24 cellular contexts compared by ENCODE assay signal in genomic region chr20:40766790-40767529, GRCh38.
A peak's percentile ranks its signal among the peaks of the same experiment; 100 is the strongest.
DNase-seq lines count a peak whose midpoint lies in the region; ATAC-seq and TF ChIP-seq lines count a peak whose summit lies in the region.
"Had no signal": no experiment of that assay in that cellular context is flagged by ENCODE, and none has a peak within 500 bp of the region (broad histone marks: within the 10 kb centered on the region; RNA-seq: fewer than 3 reads in every experiment).

No MANE protein-coding gene starts in this region.

- no peak overlapping the region for H3K4me3 Mint-ChIP-seq in activated CD8-positive, alpha-beta T cell treated with anti-CD3 and anti-CD28 coated beads, Interleukin-2, amount 10 ng/mL, durations not matched to agents 7 days and 5 days
- no peak overlapping the region for H3K4me3 Mint-ChIP-seq in activated CD8-positive, alpha-beta T cell treated with anti-CD3 and anti-CD28 coated beads for 36 hours
- H3K4me3 Mint-ChIP-seq in neural crest cell, result no peak overlapping the region
- H3K4me3 Mint-ChIP-seq: CD8-positive, alpha-beta T cell; T-cell had no signal

- H3K4me3 ChIP-seq in coronary artery, result no peak overlapping the region
- H3K4me3 ChIP-seq: GM12878 had no signal

- no peak for ATAC-seq in activated CD8-positive, alpha-beta T cell treated with anti-CD3 and anti-CD28 coated beads, Interleukin-2, amount 10 ng/mL, durations not matched to agents 7 days and 5 days
- no peak for ATAC-seq in activated CD8-positive, alpha-beta T cell treated with anti-CD3 and anti-CD28 coated beads for 36 hours
- ATAC-seq in GM18868 (IDR thresholded peaks at IDR 0.05; ENCODE audit: unreplicated experiment) (no peak), GM21786 (IDR thresholded peaks at IDR 0.05; ENCODE audit: unreplicated experiment) (no peak)
- ATAC-seq: CD8-positive, alpha-beta T cell; GM12878; T-cell had no signal

- POLR2A ChIA-PET in activated CD8-positive, alpha-beta T cell treated with anti-CD3 and anti-CD28 coated beads, Interleukin-2, amount 10 ng/mL, durations not matched to agents 7 days and 5 days (lab: Charles Lee), result no interaction called here
- POLR2A ChIA-PET in activated CD8-positive, alpha-beta T cell treated with anti-CD3 and anti-CD28 coated beads for 36 hours (lab: Charles Lee), result no interaction called here

- no peaks in the 10 kb centered on the region for H3K9me3 Mint-ChIP-seq in activated CD8-positive, alpha-beta T cell treated with anti-CD3 and anti-CD28 coated beads, Interleukin-2, amount 10 ng/mL, durations not matched to agents 7 days and 5 days (ENCODE audit: insufficient read depth)
- no peaks in the 10 kb centered on the region for H3K9me3 Mint-ChIP-seq in activated CD8-positive, alpha-beta T cell treated with anti-CD3 and anti-CD28 coated beads for 36 hours
- no peaks in the 10 kb centered on the region for H3K9me3 Mint-ChIP-seq in neural crest cell
- H3K9me3 Mint-ChIP-seq: CD8-positive, alpha-beta T cell; T-cell had no signal

- H3K36me3 Mint-ChIP-seq in activated CD8-positive, alpha-beta T cell treated with anti-CD3 and anti-CD28 coated beads, Interleukin-2, amount 10 ng/mL, durations not matched to agents 7 days and 5 days (ENCODE audit: low read depth), result no peaks in the 10 kb centered on the region
- no peaks in the 10 kb centered on the region for H3K36me3 Mint-ChIP-seq in activated CD8-positive, alpha-beta T cell treated with anti-CD3 and anti-CD28 coated beads for 36 hours (ENCODE audit: low read depth)
- H3K36me3 Mint-ChIP-seq in neural crest cell (ENCODE audit: low read depth), result no peaks in the 10 kb centered on the region
- H3K36me3 Mint-ChIP-seq: CD8-positive, alpha-beta T cell; T-cell had no signal

- no peaks in the 10 kb centered on the region for H3K4me1 Mint-ChIP-seq in activated CD8-positive, alpha-beta T cell treated with anti-CD3 and anti-CD28 coated beads, Interleukin-2, amount 10 ng/mL, durations not matched to agents 7 days and 5 days (ENCODE audit: low read depth)
- no peaks in the 10 kb centered on the region for H3K4me1 Mint-ChIP-seq in activated CD8-positive, alpha-beta T cell treated with anti-CD3 and anti-CD28 coated beads for 36 hours (ENCODE audit: low read depth)
- no peaks in the 10 kb centered on the region for H3K4me1 Mint-ChIP-seq in neural crest cell
- H3K4me1 Mint-ChIP-seq: T-cell had no signal

- H3K27me3 Mint-ChIP-seq in activated CD8-positive, alpha-beta T cell treated with anti-CD3 and anti-CD28 coated beads, Interleukin-2, amount 10 ng/mL, durations not matched to agents 7 days and 5 days (ENCODE audit: low read depth), result peaks cover 15% of the 10 kb centered on the region
- peaks cover 7% of the 10 kb centered on the region for H3K27me3 Mint-ChIP-seq in activated CD8-positive, alpha-beta T cell treated with anti-CD3 and anti-CD28 coated beads for 36 hours
- no peaks in the 10 kb centered on the region for H3K27me3 Mint-ChIP-seq in neural crest cell (ENCODE audit: low read depth)

- CTCF ChIA-PET in activated CD8-positive, alpha-beta T cell treated with anti-CD3 and anti-CD28 coated beads, Interleukin-2, amount 10 ng/mL, durations not matched to agents 7 days and 5 days (lab: Charles Lee), result interaction anchor here (2.3 kb wide), 1 partner anchor 25 kb away, joined by 7 read pairs; no protein-coding TSS in a partner anchor
- CTCF ChIA-PET in activated CD8-positive, alpha-beta T cell treated with anti-CD3 and anti-CD28 coated beads for 36 hours (lab: Charles Lee), result no interaction called here

- peak overlapping the region; percentile 31 for H3K27ac Mint-ChIP-seq in activated CD8-positive, alpha-beta T cell treated with anti-CD3 and anti-CD28 coated beads, Interleukin-2, amount 10 ng/mL, durations not matched to agents 7 days and 5 days
- no peak overlapping the region for H3K27ac Mint-ChIP-seq in activated CD8-positive, alpha-beta T cell treated with anti-CD3 and anti-CD28 coated beads for 36 hours
- H3K27ac Mint-ChIP-seq in neural crest cell (ENCODE audit: unreplicated experiment), result peak overlapping the region; percentile 93
- H3K27ac Mint-ChIP-seq: CD8-positive, alpha-beta T cell; T-cell had no signal

- no peak overlapping the region for H3K27ac ChIP-seq in coronary artery

- no peak for TF ChIP-seq CTCF in activated CD8-positive, alpha-beta T cell treated with anti-CD3 and anti-CD28 coated beads for 36 hours (IDR thresholded peaks at IDR 0.05)
- TF ChIP-seq CTCF in coronary artery (IDR thresholded peaks at IDR 0.05), result no peak
- TF ChIP-seq CTCF in neural crest cell (conservative IDR thresholded peaks at IDR 0.05), result no peak

- intact Hi-C loops in activated CD8-positive, alpha-beta T cell treated with anti-CD3 and anti-CD28 coated beads for 36 hours (cut with micrococcal nuclease), result no loop called here

- DNase-seq in activated CD8-positive, alpha-beta T cell treated with anti-CD3 and anti-CD28 coated beads, Interleukin-2, amount 10 ng/mL, durations not matched to agents 7 days and 5 days, result no peak
- DNase-seq in activated CD8-positive, alpha-beta T cell treated with anti-CD3 and anti-CD28 coated beads for 36 hours, result no peak
- DNase-seq in NCI-H2227 (lab: John Stamatoyannopoulos, UW; ENCODE audit: unreplicated experiment) (peak; percentile 36), coronary artery (ENCODE audit: low spot score) (peak; percentile 56), neural crest cell (ENCODE audit: low read depth, low spot score) (no peak), HK-2 (ENCODE audit: unreplicated experiment) (no peak)
- DNase-seq: C1 segment of cervical spinal cord; CD8-positive, alpha-beta T cell; DMS79; EL; GDM1; KBM-7; NCI-H1417; NCI-H1694; NCI-H2029 treated with DMSO at 0.1 percent for 48 hours; NCI-H226; NCI-H524 treated with DMSO at 0.1 percent for 48 hours; NCI-H774; RPMI8226; SHP77; T-cell had no signal

Comparison
In these comparisons a context has a peak if more than half of its experiments do, and no peak if none do; other contexts are left out.
1. DNase-seq: peak in NCI-H2227 (single experiment) and coronary artery (single experiment); none in activated CD8-positive, alpha-beta T cell treated with anti-CD3 and anti-CD28 coated beads, Interleukin-2, amount 10 ng/mL, durations not matched to agents 7 days and 5 days (single experiment), activated CD8-positive, alpha-beta T cell treated with anti-CD3 and anti-CD28 coated beads for 36 hours (single experiment), neural crest cell (single experiment) and HK-2 (single experiment).